ENCODE assay signal across 25 cellular contexts in the genomic region with DNA sequence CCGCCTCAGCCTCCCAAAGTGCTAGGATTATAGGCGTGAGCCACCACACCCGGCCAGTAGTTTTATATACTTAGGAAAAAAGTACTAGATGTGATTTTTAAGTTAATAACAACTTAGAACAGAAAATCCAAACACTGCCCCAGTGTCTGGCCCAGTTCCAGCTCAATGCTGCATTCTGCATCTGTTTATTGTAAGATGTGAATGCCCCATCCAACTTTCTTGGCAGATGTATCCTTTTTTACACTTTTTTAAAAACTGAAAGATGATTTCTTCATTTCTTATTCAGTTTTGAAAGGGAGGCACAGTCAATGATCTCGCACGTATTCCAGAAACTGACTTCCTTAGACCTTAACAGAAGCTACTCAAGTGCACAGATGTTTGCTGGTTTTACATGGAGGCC.
"Had no signal": no experiment of that assay in that cellular context is flagged by ENCODE, and none has a peak within 500 bp of the region (broad histone marks: within the 10 kb centered on the region; RNA-seq: fewer than 3 reads in every experiment).

No MANE protein-coding gene starts in this region.

- H3K27me3 ChIP-seq: ovary, testis, thyroid gland, upper lobe of left lung, vagina had no signal

- DNase-seq: islet precursor cell; left ventricle myocardium inferior; mesendoderm; naive thymus-derived CD4-positive, alpha-beta T cell; ovary; retina; right cardiac atrium; stimulated activated CD4-positive, alpha-beta T cell treated with anti-CD3 and anti-CD28 coated beads, Interleukin-12 subunit alpha, Interleukin-12 subunit beta, amount 100 ng/mL, for 4 hours; stimulated activated CD4-positive, alpha-beta T cell treated with anti-CD3 and anti-CD28 coated beads, Interleukin-15, amount 100 ng/mL, for 24 hours; stimulated activated CD4-positive, alpha-beta T cell treated with anti-CD3 and anti-CD28 coated beads, Interleukin-2, amount 100 ng/mL, for 24 hours; stimulated activated CD4-positive, alpha-beta T cell treated with anti-CD3 and anti-CD28 coated beads, Interleukin-4, amount 100 ng/mL, for 1 hour; stimulated activated naive B cell treated with anti-CD40 and anti-IgM and Interleukin-4, amounts not matched to agents 10 μg/mL and 1 μg/mL and 100 μg/mL, for 72 hours; stimulated activated naive CD8-positive, alpha-beta T cell treated with anti-CD3 and anti-CD28 coated beads, Interleukin-15, Interleukin-2, amounts not matched to agents 100 U/mL and 50 U/mL, for 24 hours; stomach; testis; thyroid gland; transverse colon; upper lobe of left lung had no signal

- H3K4me1 ChIP-seq: left ventricle myocardium inferior, prostate gland, stomach, testis, thyroid gland, transverse colon, upper lobe of left lung, vagina had no signal

- H3K4me3 Mint-ChIP-seq: mesothelial cell of epicardium; naive thymus-derived CD4-positive, alpha-beta T cell; natural killer cell treated with Interleukin-12 subunit alpha and Interleukin-12 subunit beta and Interleukin-15 and Interleukin-18, amount 100 ng/mL, for 72 hours; stimulated activated naive B cell treated with anti-CD40 and anti-IgM and Interleukin-4, amounts not matched to agents 10 μg/mL and 1 μg/mL and 100 μg/mL, for 72 hours had no signal

- H3K27ac Mint-ChIP-seq: mesothelial cell of epicardium; naive thymus-derived CD4-positive, alpha-beta T cell; natural killer cell treated with Interleukin-12 subunit alpha and Interleukin-12 subunit beta and Interleukin-15 and Interleukin-18, amount 100 ng/mL, for 72 hours; stimulated activated naive B cell treated with anti-CD40 and anti-IgM and Interleukin-4, amounts not matched to agents 10 μg/mL and 1 μg/mL and 100 μg/mL, for 72 hours had no signal

- ATAC-seq: naive thymus-derived CD4-positive, alpha-beta T cell; natural killer cell treated with Interleukin-12 subunit alpha and Interleukin-12 subunit beta and Interleukin-15 and Interleukin-18, amount 100 ng/mL, for 72 hours; right cardiac atrium; sciatic nerve; stimulated activated naive B cell treated with anti-CD40 and anti-IgM and Interleukin-4, amounts not matched to agents 10 μg/mL and 1 μg/mL and 100 μg/mL, for 72 hours; stimulated activated naive CD8-positive, alpha-beta T cell treated with anti-CD3 and anti-CD28 coated beads, Interleukin-15, Interleukin-2, amounts not matched to agents 100 U/mL and 50 U/mL, for 24 hours had no signal

- H3K4me1 Mint-ChIP-seq: mesothelial cell of epicardium; naive thymus-derived CD4-positive, alpha-beta T cell; stimulated activated naive B cell treated with anti-CD40 and anti-IgM and Interleukin-4, amounts not matched to agents 10 μg/mL and 1 μg/mL and 100 μg/mL, for 72 hours had no signal

- H3K36me3 Mint-ChIP-seq: mesothelial cell of epicardium; naive thymus-derived CD4-positive, alpha-beta T cell; natural killer cell treated with Interleukin-12 subunit alpha and Interleukin-12 subunit beta and Interleukin-15 and Interleukin-18, amount 100 ng/mL, for 72 hours; stimulated activated naive B cell treated with anti-CD40 and anti-IgM and Interleukin-4, amounts not matched to agents 10 μg/mL and 1 μg/mL and 100 μg/mL, for 72 hours had no signal

- H3K4me3 ChIP-seq: left ventricle myocardium inferior, lung, ovary, prostate gland, skin epidermis, stomach, testis, thyroid gland, transverse colon, upper lobe of left lung, vagina had no signal

- H3K9me3 ChIP-seq: left ventricle myocardium inferior, ovary, prostate gland, stomach, testis, thyroid gland, transverse colon, upper lobe of left lung, vagina had no signal

- H3K9me3 Mint-ChIP-seq: mesothelial cell of epicardium; natural killer cell treated with Interleukin-12 subunit alpha and Interleukin-12 subunit beta and Interleukin-15 and Interleukin-18, amount 100 ng/mL, for 72 hours had no signal

- H3K27ac ChIP-seq: left ventricle myocardium inferior, ovary, prostate gland, skin epidermis, stomach, testis, thyroid gland, transverse colon, upper lobe of left lung, vagina had no signal

- H3K36me3 ChIP-seq: left ventricle myocardium inferior, ovary, prostate gland, stomach, thyroid gland, transverse colon, upper lobe of left lung, vagina had no signal
